In the genomic region with DNA sequence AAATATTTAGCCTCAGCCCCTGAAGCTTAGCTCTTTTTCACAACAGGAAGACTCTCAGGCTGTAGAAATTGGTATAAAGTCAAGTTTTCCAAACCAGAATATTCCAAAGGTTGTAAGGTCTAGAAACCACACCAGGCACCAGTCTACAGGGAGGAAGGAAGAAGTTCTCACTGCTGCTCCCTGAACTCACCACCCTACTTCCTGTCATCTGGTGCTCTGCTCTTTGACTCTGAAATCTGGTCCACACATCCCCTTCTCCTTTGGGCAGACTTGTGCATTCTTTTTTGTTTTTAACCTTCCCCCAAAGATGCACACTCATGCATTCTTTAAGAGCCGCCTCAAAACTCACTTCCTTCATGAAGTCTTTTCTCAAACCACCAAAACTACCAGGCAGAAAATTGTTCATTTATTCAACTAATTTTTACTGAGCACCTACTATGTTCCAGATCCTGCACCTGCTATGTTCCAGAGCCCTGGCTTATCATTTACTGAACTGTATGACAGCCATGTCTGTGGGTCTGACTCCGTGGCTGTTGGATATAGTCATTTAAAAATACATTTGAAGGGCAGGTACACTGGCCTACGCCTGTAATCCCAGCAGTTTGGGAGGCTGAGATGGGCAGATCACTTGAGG, we compare ENCODE assay signal across 9 cellular contexts. TPM values are rescaled to one million over a fixed set of nuclear protein-coding genes. Genes with fewer than 3 reads are reported as not detected.
DNase-seq lines count a peak whose midpoint lies in the region; ATAC-seq lines count a peak whose summit lies in the region.
"Had no signal": no experiment of that assay in that cellular context is flagged by ENCODE, and none has a peak within 500 bp of the region (broad histone marks: within the 10 kb centered on the region; RNA-seq: fewer than 3 reads in every experiment).

No MANE protein-coding gene starts in this region.

- no peaks in the 10 kb centered on the region for H3K36me3 Mint-ChIP-seq in activated CD4-positive, alpha-beta memory T cell treated with anti-CD3 and anti-CD28 coated beads for 36 hours
- no peaks in the 10 kb centered on the region for H3K36me3 Mint-ChIP-seq in CD8-positive, alpha-beta memory T cell

- no peak overlapping the region for H3K4me3 ChIP-seq in Jurkat, Clone E6-1 (ENCODE audit: low read length)
- H3K4me3 ChIP-seq in CD8-positive, alpha-beta memory T cell (ENCODE audit: low read length) = no peak overlapping the region

- H3K9me3 ChIP-seq in CD8-positive, alpha-beta memory T cell (ENCODE audit: low read length) = no peaks in the 10 kb centered on the region

- intact Hi-C loops in activated CD4-positive, alpha-beta memory T cell treated with anti-CD3 and anti-CD28 coated beads for 36 hours (cut with micrococcal nuclease) = no loop called here

- no peak for ATAC-seq in GM18858 (IDR thresholded peaks at IDR 0.05; ENCODE audit: unreplicated experiment)
- ATAC-seq: activated CD4-positive, CD25-positive, alpha-beta regulatory T cell treated with anti-CD3 and anti-CD28 coated beads, Interleukin-2, amount 50 U/mL, for 24 hours had no signal

- peaks cover 19% of the 10 kb centered on the region for H3K4me1 Mint-ChIP-seq in activated CD4-positive, alpha-beta memory T cell treated with anti-CD3 and anti-CD28 coated beads for 36 hours (ENCODE audit: low read depth)
- H3K4me1 Mint-ChIP-seq in CD8-positive, alpha-beta memory T cell = peaks cover 10 to 15% (median 11%) of the 10 kb centered on the region in 3 donors

- peak; percentile 37 for DNase-seq in ELR (ENCODE audit: low read depth)
- DNase-seq in Jurkat, Clone E6-1 (ENCODE audit: low read depth, low spot score) = peak; percentile 57
- DNase-seq in activated CD4-positive, alpha-beta memory T cell treated with anti-CD3 and anti-CD28 coated beads for 36 hours = no peak
- DNase-seq in midbrain (lab: John Stamatoyannopoulos, UW) = peak; percentile 22
- DNase-seq in H4 (ENCODE audit: low spot score) = no peak
- DNase-seq in CD8-positive, alpha-beta memory T cell = no peak
- no peak for DNase-seq in T1000 (lab: John Stamatoyannopoulos, UW)

- H3K4me1 ChIP-seq in CD8-positive, alpha-beta memory T cell (ENCODE audit: insufficient read depth, low read length) = peaks cover 6% of the 10 kb centered on the region

- POLR2A ChIA-PET in activated CD4-positive, alpha-beta memory T cell treated with anti-CD3 and anti-CD28 coated beads for 36 hours (lab: Charles Lee) = no interaction called here
- POLR2A ChIA-PET in CD8-positive, alpha-beta memory T cell (lab: Charles Lee) = no interaction called here

- H3K27ac Mint-ChIP-seq in activated CD4-positive, alpha-beta memory T cell treated with anti-CD3 and anti-CD28 coated beads for 36 hours = peak overlapping the region; percentile 13
- peak overlapping the region in 4 of 8 donors; percentile 24 to 65 (median 56) for H3K27ac Mint-ChIP-seq in CD8-positive, alpha-beta memory T cell

- H3K36me3 ChIP-seq in CD8-positive, alpha-beta memory T cell (ENCODE audit: insufficient read depth, low read length) = no peaks in the 10 kb centered on the region

- CTCF ChIA-PET in activated CD4-positive, alpha-beta memory T cell treated with anti-CD3 and anti-CD28 coated beads for 36 hours (lab: Charles Lee) = no interaction called here
- CTCF ChIA-PET in CD8-positive, alpha-beta memory T cell (lab: Charles Lee) = no interaction called here

- H3K4me3 Mint-ChIP-seq in activated CD4-positive, alpha-beta memory T cell treated with anti-CD3 and anti-CD28 coated beads for 36 hours = no peak overlapping the region
- H3K4me3 Mint-ChIP-seq in CD8-positive, alpha-beta memory T cell = no peak overlapping the region

- H3K27me3 ChIP-seq in CD8-positive, alpha-beta memory T cell (ENCODE audit: insufficient read depth, low read length, poor library complexity, severe bottlenecking) = no peaks in the 10 kb centered on the region

- no peaks in the 10 kb centered on the region for H3K27me3 Mint-ChIP-seq in activated CD4-positive, alpha-beta memory T cell treated with anti-CD3 and anti-CD28 coated beads for 36 hours
- no peaks in the 10 kb centered on the region for H3K27me3 Mint-ChIP-seq in CD8-positive, alpha-beta memory T cell

- no peak overlapping the region for H3K27ac ChIP-seq in CD8-positive, alpha-beta memory T cell (ENCODE audit: low read depth, low read length)

- H3K9me3 Mint-ChIP-seq in activated CD4-positive, alpha-beta memory T cell treated with anti-CD3 and anti-CD28 coated beads for 36 hours = no peaks in the 10 kb centered on the region
- H3K9me3 Mint-ChIP-seq in CD8-positive, alpha-beta memory T cell = peaks cover 0 to 2% (median 0%) of the 10 kb centered on the region in 5 donors

RNA-seq across cellular contexts. Expression of gene EPS15, which starts 30.0 kb away (rescaled TPM):
- 18.6 TPM for polyA plus RNA-seq in Jurkat, Clone E6-1 (2012; ENCODE audit: insufficient read depth, insufficient read length)
- 10 to 100 TPM; 69.5 to 69.6 TPM for total RNA-seq in activated CD4-positive, alpha-beta memory T cell treated with anti-CD3 and anti-CD28 coated beads for 36 hours
- 31.5 and 34.0 TPM in 2 replicates for total RNA-seq in H4 (2014; rRNA removed; shearing (Covaris generic))
- 100 to 1,000 TPM; 108 to 112 TPM for total RNA-seq in CD8-positive, alpha-beta memory T cell
- polyA plus RNA-seq in CD8-positive, alpha-beta memory T cell = 59.6 TPM

Comparison
In these comparisons a context has a peak if more than half of its experiments do, and no peak if none do; other contexts are left out.
1. DNase-seq: peak in ELR (single experiment), Jurkat, Clone E6-1 (single experiment) and midbrain (single experiment); none in activated CD4-positive, alpha-beta memory T cell treated with anti-CD3 and anti-CD28 coated beads for 36 hours (single experiment), H4 (single experiment), CD8-positive, alpha-beta memory T cell (0 of 5) and T1000 (single experiment).